ENCODE assay signal across 18 cellular contexts in genomic region chr3:24562874-24563273, GRCh38.
DNase-seq lines count a peak whose midpoint lies in the region; ATAC-seq and TF ChIP-seq lines count a peak whose summit lies in the region.
"Had no signal": no experiment of that assay in that cellular context is flagged by ENCODE, and none has a peak within 500 bp of the region (broad histone marks: within the 10 kb centered on the region; RNA-seq: fewer than 3 reads in every experiment).

No MANE protein-coding gene starts in this region.

- no peak overlapping the region for H3K4me3 ChIP-seq in epithelial cell of esophagus (ENCODE audit: low read length)
- H3K4me3 ChIP-seq: testis had no signal

- ATAC-seq in GM18861 (IDR thresholded peaks at IDR 0.05; ENCODE audit: unreplicated experiment) (peak; percentile 95), HG02571 (IDR thresholded peaks at IDR 0.05; ENCODE audit: unreplicated experiment) (peak; percentile 93), HG03342 (IDR thresholded peaks at IDR 0.05; ENCODE audit: unreplicated experiment) (peak; percentile 75), HG03025 (IDR thresholded peaks at IDR 0.05; ENCODE audit: low FRiP score, unreplicated experiment) (no peak)
- ATAC-seq: HCT116 had no signal

- TF ChIP-seq CTCF in epithelial cell of esophagus (IDR thresholded peaks at IDR 0.05; ENCODE audit: insufficient read depth, low read depth, low read length, missing control alignments) = no peak

- DNase-seq in epithelial cell of esophagus (ENCODE audit: low read depth) = peak; percentile 48
- DNase-seq in SW 1271 (lab: John Stamatoyannopoulos, UW) = no peak
- no peak for DNase-seq in DMS53 (lab: John Stamatoyannopoulos, UW)
- DNase-seq in NK-92 (lab: John Stamatoyannopoulos, UW; ENCODE audit: unreplicated experiment) = no peak
- DNase-seq: activated CD4-positive, alpha-beta T cell treated with anti-CD3 and anti-CD28 coated beads, Interleukin-2, amount 10 ng/mL, durations not matched to agents 7 days and 5 days; activated T-cell treated with anti-CD3 and anti-CD28 coated beads, Interleukin-2, amount 50 U/mL, for 1 hour; CD8-positive, alpha-beta memory T cell; effector memory CD4-positive, alpha-beta T cell; NCI-H1417; NCI-H2227 treated with DMSO at 0.1 percent for 48 hours; SIG-M5; T-helper 9 cell; testis had no signal
